9 cellular contexts compared by ENCODE assay signal in genomic region chr11:79436911-79437273, GRCh38. TPM values are rescaled to one million over a fixed set of nuclear protein-coding genes. Genes with fewer than 3 reads are reported as not detected.
DNase-seq lines count a peak whose midpoint lies in the region; ATAC-seq and TF ChIP-seq lines count a peak whose summit lies in the region.
"Had no signal": no experiment of that assay in that cellular context is flagged by ENCODE, and none has a peak within 500 bp of the region (broad histone marks: within the 10 kb centered on the region; RNA-seq: fewer than 3 reads in every experiment).

No MANE protein-coding gene starts in this region.

- TF ChIP-seq CTCF in epithelial cell of esophagus (IDR thresholded peaks at IDR 0.05; ENCODE audit: insufficient read depth, low read depth, low read length, missing control alignments), result no peak
- TF ChIP-seq CTCF in neural crest cell (conservative IDR thresholded peaks at IDR 0.05), result no peak

- in situ Hi-C loops in KBM-7 (cut with MboI; ENCODE audit: low pct_unique_long_range_greater_than_20kb, low sequenced_read_pairs), result no loop called here

- no peaks in the 10 kb centered on the region for H3K4me1 ChIP-seq in ACC112 (ENCODE audit: control insufficient read depth, insufficient read depth, low read length, unreplicated experiment)

- H3K4me1 Mint-ChIP-seq in neural crest cell, result peaks cover 31% of the 10 kb centered on the region

- ATAC-seq in GM19324 (IDR thresholded peaks at IDR 0.05; ENCODE audit: low FRiP score, unreplicated experiment), result no peak
- ATAC-seq: natural killer cell had no signal

- H3K4me3 ChIP-seq in ACC112 (ENCODE audit: low read depth, low read length) (peak overlapping the region; percentile 70), epithelial cell of esophagus (ENCODE audit: low read length) (peak overlapping the region; percentile 64)

- no peaks in the 10 kb centered on the region for H3K36me3 Mint-ChIP-seq in neural crest cell (ENCODE audit: low read depth)

- no peak overlapping the region for H2AFZ ChIP-seq in ACC112 (ENCODE audit: low read length, unreplicated experiment)

- DNase-seq in KBM-7 (peak; percentile 9), epithelial cell of esophagus (ENCODE audit: low read depth) (no peak), neural crest cell (ENCODE audit: low read depth, low spot score) (no peak), NCI-H1417 treated with DMSO at 0.1 percent for 48 hours (lab: John Stamatoyannopoulos, UW) (no peak), HuH-7.5 (ENCODE audit: low spot score) (no peak)
- DNase-seq in stimulated activated CD4-positive, alpha-beta T cell treated with anti-CD3 and anti-CD28 coated beads, Interleukin-4, amount 100 ng/mL, for 24 hours, result no peak
- DNase-seq: natural killer cell had no signal

- H3K4me3 Mint-ChIP-seq in neural crest cell, result peak overlapping the region; percentile 88
- H3K4me3 Mint-ChIP-seq: natural killer cell had no signal

- no peak overlapping the region for H3K27ac ChIP-seq in ACC112 (ENCODE audit: low read depth, low read length)

- H3K36me3 ChIP-seq in ACC112 (ENCODE audit: insufficient read depth, low read length), result no peaks in the 10 kb centered on the region

- no peaks in the 10 kb centered on the region for H3K79me2 ChIP-seq in ACC112 (ENCODE audit: control insufficient read depth, insufficient read depth, low read length, unreplicated experiment)

- peaks cover 61% of the 10 kb centered on the region for H3K27me3 ChIP-seq in ACC112 (ENCODE audit: insufficient read depth, low read length)

- peak overlapping the region; percentile 3 for H3K27ac Mint-ChIP-seq in neural crest cell (ENCODE audit: unreplicated experiment)
- H3K27ac Mint-ChIP-seq: natural killer cell had no signal

- no peaks in the 10 kb centered on the region for H3K9me3 Mint-ChIP-seq in neural crest cell

- H3K27me3 Mint-ChIP-seq in neural crest cell (ENCODE audit: low read depth), result peaks cover 65% of the 10 kb centered on the region

RNA-seq across cellular contexts. Expression of gene TENM4, which starts 3.9 kb away (rescaled TPM):
- 38.1 and 43.2 TPM in 2 replicates for total RNA-seq in neural crest cell
